ENCODE assay signal across 12 cellular contexts in genomic region chr16:87877942-87878507, GRCh38. TPM values are rescaled to one million over a fixed set of nuclear protein-coding genes. Genes with fewer than 3 reads are reported as not detected.
A peak's percentile ranks its signal among the peaks of the same experiment; 100 is the strongest.
DNase-seq lines count a peak whose midpoint lies in the region; ATAC-seq, FAIRE-seq and TF ChIP-seq lines count a peak whose summit lies in the region.
"Had no signal": no experiment of that assay in that cellular context is flagged by ENCODE, and none has a peak within 500 bp of the region (broad histone marks: within the 10 kb centered on the region; RNA-seq: fewer than 3 reads in every experiment).

No MANE protein-coding gene starts in this region.

- intact Hi-C loops in activated naive CD4-positive, alpha-beta T cell treated with anti-CD3 and anti-CD28 coated beads for 36 hours (cut with micrococcal nuclease), result loop anchor here (10.0 kb wide), 1 partner anchor 383 kb away; the partner anchor contains the start of gene ZCCHC14
- intact Hi-C loops in Panc1 (cut with micrococcal nuclease; ENCODE audit: unreplicated experiment), result no loop called here
- intact Hi-C loops in endothelial cell of umbilical vein (cut with micrococcal nuclease), result no loop called here

- no peak for TF ChIP-seq POLR2A in endothelial cell of umbilical vein (IDR thresholded peaks at IDR 0.05; ENCODE audit: low read depth, low read length)

- no peak overlapping the region for H3K27ac Mint-ChIP-seq in activated naive CD4-positive, alpha-beta T cell treated with anti-CD3 and anti-CD28 coated beads for 36 hours
- H3K27ac Mint-ChIP-seq in stimulated activated naive CD8-positive, alpha-beta T cell treated with anti-CD3 and anti-CD28 coated beads, Interleukin-15, amount 100 ng/mL, for 72 hours, result peak overlapping the region in 1 of 2 donors; percentile 19

- ATAC-seq in Panc1 (peak; percentile 58; the same call in 1 of the 2 replicates), GM18517 (IDR thresholded peaks at IDR 0.05; ENCODE audit: unreplicated experiment) (no peak)
- ATAC-seq in stimulated activated naive CD8-positive, alpha-beta T cell treated with anti-CD3 and anti-CD28 coated beads, Interleukin-15, amount 100 ng/mL, for 72 hours, result peak; percentile 30
- ATAC-seq: right cardiac atrium had no signal

- H4K20me1 ChIP-seq in endothelial cell of umbilical vein (replicated peaks; ENCODE audit: control insufficient read depth, extremely low read depth, insufficient read depth, low read length), result no peaks in the 10 kb centered on the region

- peaks cover 47% of the 10 kb centered on the region for H3K4me1 Mint-ChIP-seq in activated naive CD4-positive, alpha-beta T cell treated with anti-CD3 and anti-CD28 coated beads for 36 hours (ENCODE audit: low read depth)
- peaks cover 80% of the 10 kb centered on the region for H3K4me1 Mint-ChIP-seq in stimulated activated naive CD8-positive, alpha-beta T cell treated with anti-CD3 and anti-CD28 coated beads, Interleukin-15, amount 100 ng/mL, for 72 hours

- no peaks in the 10 kb centered on the region for H3K9me1 ChIP-seq in endothelial cell of umbilical vein (replicated peaks; ENCODE audit: control insufficient read depth, extremely low read depth, insufficient read depth, low read length)

- H3K4me3 Mint-ChIP-seq in activated naive CD4-positive, alpha-beta T cell treated with anti-CD3 and anti-CD28 coated beads for 36 hours, result no peak overlapping the region
- no peak overlapping the region for H3K4me3 Mint-ChIP-seq in stimulated activated naive CD8-positive, alpha-beta T cell treated with anti-CD3 and anti-CD28 coated beads, Interleukin-15, amount 100 ng/mL, for 72 hours
- H3K4me3 Mint-ChIP-seq: CD14-positive monocyte had no signal

- H3K4me3 ChIP-seq in Panc1 (ENCODE audit: low read depth in 2 of 2, low read length in 2 of 2), result no peak overlapping the region
- H3K4me3 ChIP-seq in endothelial cell of umbilical vein (replicated peaks in 1 of 3; ENCODE audit: insufficient read depth in 1 of 3, low read depth in 1 of 3, low read length in 3 of 3), result no peak overlapping the region

- H3K27me3 Mint-ChIP-seq in activated naive CD4-positive, alpha-beta T cell treated with anti-CD3 and anti-CD28 coated beads for 36 hours (ENCODE audit: low read depth), result peaks cover 5% of the 10 kb centered on the region
- peaks cover 18% of the 10 kb centered on the region for H3K27me3 Mint-ChIP-seq in stimulated activated naive CD8-positive, alpha-beta T cell treated with anti-CD3 and anti-CD28 coated beads, Interleukin-15, amount 100 ng/mL, for 72 hours

- H3K36me3 ChIP-seq in Panc1 (ENCODE audit: control insufficient read depth, insufficient read depth, low read length) (no peaks in the 10 kb centered on the region), endothelial cell of umbilical vein (ENCODE audit: control insufficient read depth in 2 of 2, extremely low read depth in 1 of 2, insufficient read depth in 2 of 2, low read length in 2 of 2) (no peaks in the 10 kb centered on the region)

- no peaks in the 10 kb centered on the region; the same call in 1 of the 2 replicates for H3K4me1 ChIP-seq in Panc1 (ENCODE audit: control insufficient read depth, insufficient read depth, low read length)
- H3K4me1 ChIP-seq in endothelial cell of umbilical vein (ENCODE audit: control insufficient read depth, extremely low read depth, insufficient read depth, low read length), result no peaks in the 10 kb centered on the region

- DNase-seq in activated naive CD4-positive, alpha-beta T cell treated with anti-CD3 and anti-CD28 coated beads for 36 hours, result peak; percentile 71
- no peak for DNase-seq in activated naive CD4-positive, alpha-beta T cell (lab: John Stamatoyannopoulos, UW)
- DNase-seq in Panc1 (ENCODE audit: low read depth, low spot score) (no peak), endothelial cell of umbilical vein (ENCODE audit: low read depth, low spot score) (no peak), DMS153 (lab: John Stamatoyannopoulos, UW) (no peak), NCI-H748 treated with DMSO at 0.1 percent for 48 hours (lab: John Stamatoyannopoulos, UW) (no peak)
- no peak for DNase-seq in stimulated activated naive CD8-positive, alpha-beta T cell treated with anti-CD3 and anti-CD28 coated beads, Interleukin-15, amount 100 ng/mL, for 72 hours
- DNase-seq: NCI-H1048 had no signal

- no peak overlapping the region for H3K4me2 ChIP-seq in endothelial cell of umbilical vein (ENCODE audit: insufficient read depth, low read length)

- no peak overlapping the region for H3K9ac ChIP-seq in endothelial cell of umbilical vein (replicated peaks; ENCODE audit: extremely low read depth, insufficient read depth, low read length)

- BruUV-seq in Panc1 (replicated peaks; lab: Mats Ljungman, UMichigan), result no TSS peak
- no TSS peak for BruUV-seq in endothelial cell of umbilical vein (replicated peaks; lab: Mats Ljungman, UMichigan)

- dilution Hi-C loops in endothelial cell of umbilical vein (cut with MboI; ENCODE audit: extremely low pct_ligation_motif_present, low sequenced_read_pairs), result no loop called here

- H3K27me3 ChIP-seq in Panc1 (ENCODE audit: control insufficient read depth, insufficient read depth, low read length) (no peaks in the 10 kb centered on the region), endothelial cell of umbilical vein (ENCODE audit: control insufficient read depth in 2 of 2, insufficient read depth in 2 of 2, low read length in 2 of 2) (peaks cover 7 to 9% of the 10 kb centered on the region in 2 experiments)

- no peak overlapping the region for H3K27ac ChIP-seq in Panc1 (ENCODE audit: low read length)
- H3K27ac ChIP-seq in endothelial cell of umbilical vein (ENCODE audit: insufficient read depth, low read depth, low read length), result no peak overlapping the region

- in situ Hi-C loops in Panc1 (cut with HindIII; ENCODE audit: low pct_unique_long_range_greater_than_20kb, low sequenced_read_pairs), result no loop called here

- H2AFZ ChIP-seq in endothelial cell of umbilical vein (ENCODE audit: low read depth, low read length), result no peak overlapping the region

- TF ChIP-seq CTCF in Panc1 (IDR thresholded peaks at IDR 0.05) (peak; percentile 57), endothelial cell of umbilical vein (IDR thresholded peaks at IDR 0.05; ENCODE audit: extremely low read depth in 1 of 2, insufficient read depth in 1 of 2, low read depth in 1 of 2, low read length in 2 of 2) (no peak)

- no peaks in the 10 kb centered on the region for H3K9me3 ChIP-seq in Panc1 (ENCODE audit: control insufficient read depth, insufficient read depth, low read depth, low read length)
- H3K9me3 ChIP-seq in endothelial cell of umbilical vein (replicated peaks; ENCODE audit: control insufficient read depth, insufficient read depth, low read length), result no peaks in the 10 kb centered on the region

- FAIRE-seq in endothelial cell of umbilical vein (lab: Jason Lieb, UNC), result peak; percentile 35

- CTCF ChIA-PET in activated naive CD4-positive, alpha-beta T cell treated with anti-CD3 and anti-CD28 coated beads for 36 hours (lab: Charles Lee), result interaction anchor here (0.5 to 1.3 kb wide), 3 partner anchors 29 to 32 kb away, joined by 3 to 6 read pairs (median 3); no protein-coding TSS in a partner anchor
- CTCF ChIA-PET in Panc1 (lab: Charles Lee), result no interaction called here
- CTCF ChIA-PET in endothelial cell of umbilical vein (lab: Charles Lee), result no interaction called here

- H3K9me3 Mint-ChIP-seq in activated naive CD4-positive, alpha-beta T cell treated with anti-CD3 and anti-CD28 coated beads for 36 hours, result peaks cover 2% of the 10 kb centered on the region
- H3K9me3 Mint-ChIP-seq in stimulated activated naive CD8-positive, alpha-beta T cell treated with anti-CD3 and anti-CD28 coated beads, Interleukin-15, amount 100 ng/mL, for 72 hours, result peaks cover 0 to 5% of the 10 kb centered on the region in 2 donors

- H3K36me3 Mint-ChIP-seq in activated naive CD4-positive, alpha-beta T cell treated with anti-CD3 and anti-CD28 coated beads for 36 hours (ENCODE audit: low read depth), result no peaks in the 10 kb centered on the region
- H3K36me3 Mint-ChIP-seq: CD14-positive monocyte had no signal

- no peaks in the 10 kb centered on the region for H3K79me2 ChIP-seq in endothelial cell of umbilical vein (ENCODE audit: control insufficient read depth, insufficient read depth, low read length)

- POLR2A ChIA-PET in Panc1 (lab: Charles Lee), result no interaction called here
- POLR2A ChIA-PET in endothelial cell of umbilical vein (lab: Charles Lee), result no interaction called here

TF ChIP-seq in endothelial cell of umbilical vein, 7 proteins besides CTCF, POLR2A, EP300 and RAD21 (continues in another document):
- TF ChIP-seq MYC (IDR thresholded peaks at IDR 0.05; ENCODE audit: low read depth, low read length) (no peak), JUN (IDR thresholded peaks at IDR 0.05; ENCODE audit: borderline replicate concordance, insufficient read depth, insufficient read length, low read depth) (no peak)
- TF ChIP-seq, protein P1, sequence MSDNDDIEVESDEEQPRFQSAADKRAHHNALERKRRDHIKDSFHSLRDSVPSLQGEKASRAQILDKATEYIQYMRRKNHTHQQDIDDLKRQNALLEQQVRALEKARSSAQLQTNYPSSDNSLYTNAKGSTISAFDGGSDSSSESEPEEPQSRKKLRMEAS (IDR thresholded peaks at IDR 0.05; ENCODE audit: insufficient read depth, insufficient read length), result no peak

RNA-seq across cellular contexts. Expression of gene SLC7A5, which starts 8.7 kb away (rescaled TPM):
- total RNA-seq in activated naive CD4-positive, alpha-beta T cell treated with anti-CD3 and anti-CD28 coated beads for 36 hours, result 100 to 1,000 TPM; 343 to 346 TPM
- total RNA-seq in Panc1 (2021; ENCODE audit: unreplicated experiment), result 231 TPM
- 265 TPM for polyA plus RNA-seq in Panc1 (2012; ENCODE audit: insufficient read length)
- total RNA-seq in endothelial cell of umbilical vein, result 29.2 and 30.7 TPM in 2 replicates
- polyA plus RNA-seq in endothelial cell of umbilical vein, result 14.1 and 17.3 TPM in 2 replicates
- polyA plus RNA-seq in endothelial cell of umbilical vein (2011; cell fraction: cytosol; rRNA removed), result 12.0 and 13.4 TPM in 2 replicates
- 13.8 and 16.1 TPM in 2 replicates for polyA plus RNA-seq in endothelial cell of umbilical vein (2011; cell fraction: nucleus; rRNA removed)
- 16.2 and 20.4 TPM in 2 replicates for polyA plus RNA-seq in endothelial cell of umbilical vein (2012)
- 10.3 and 12.3 TPM in 2 replicates for polyA minus RNA-seq in endothelial cell of umbilical vein
- polyA minus RNA-seq in endothelial cell of umbilical vein (2011; cell fraction: cytosol; rRNA and poly(A)+ RNA removed), result 232 TPM
- 9.2 and 14.2 TPM in 2 replicates for polyA minus RNA-seq in endothelial cell of umbilical vein (2011; cell fraction: nucleus; rRNA and poly(A)+ RNA removed)

RNA-seq across cellular contexts. Expression of gene CA5A, which starts 58.3 kb away (rescaled TPM):
- total RNA-seq in activated naive CD4-positive, alpha-beta T cell treated with anti-CD3 and anti-CD28 coated beads for 36 hours, result not detected
- total RNA-seq in Panc1 (2021; ENCODE audit: unreplicated experiment), result not detected
- 0.06 TPM for polyA plus RNA-seq in Panc1 (2012; ENCODE audit: insufficient read length)
- total RNA-seq in endothelial cell of umbilical vein, result not detected in 2 replicates
- not detected in 2 replicates for polyA plus RNA-seq in endothelial cell of umbilical vein
- polyA plus RNA-seq in endothelial cell of umbilical vein (2011; cell fraction: cytosol; rRNA removed), result not detected in 2 replicates
- not detected in 2 replicates for polyA plus RNA-seq in endothelial cell of umbilical vein (2011; cell fraction: nucleus; rRNA removed)
- polyA plus RNA-seq in endothelial cell of umbilical vein (2012), result not detected in 2 replicates
- not detected in 2 replicates for polyA minus RNA-seq in endothelial cell of umbilical vein
- not detected for polyA minus RNA-seq in endothelial cell of umbilical vein (2011; cell fraction: cytosol; rRNA and poly(A)+ RNA removed)
- polyA minus RNA-seq in endothelial cell of umbilical vein (2011; cell fraction: nucleus; rRNA and poly(A)+ RNA removed), result not detected in 2 replicates
- total RNA-seq: glomerular endothelial cell, right cardiac atrium had no signal
- polyA plus RNA-seq: CD14-positive monocyte, right cardiac atrium had no signal
